ENCODE assay signal across 8 cellular contexts in the genomic region with DNA sequence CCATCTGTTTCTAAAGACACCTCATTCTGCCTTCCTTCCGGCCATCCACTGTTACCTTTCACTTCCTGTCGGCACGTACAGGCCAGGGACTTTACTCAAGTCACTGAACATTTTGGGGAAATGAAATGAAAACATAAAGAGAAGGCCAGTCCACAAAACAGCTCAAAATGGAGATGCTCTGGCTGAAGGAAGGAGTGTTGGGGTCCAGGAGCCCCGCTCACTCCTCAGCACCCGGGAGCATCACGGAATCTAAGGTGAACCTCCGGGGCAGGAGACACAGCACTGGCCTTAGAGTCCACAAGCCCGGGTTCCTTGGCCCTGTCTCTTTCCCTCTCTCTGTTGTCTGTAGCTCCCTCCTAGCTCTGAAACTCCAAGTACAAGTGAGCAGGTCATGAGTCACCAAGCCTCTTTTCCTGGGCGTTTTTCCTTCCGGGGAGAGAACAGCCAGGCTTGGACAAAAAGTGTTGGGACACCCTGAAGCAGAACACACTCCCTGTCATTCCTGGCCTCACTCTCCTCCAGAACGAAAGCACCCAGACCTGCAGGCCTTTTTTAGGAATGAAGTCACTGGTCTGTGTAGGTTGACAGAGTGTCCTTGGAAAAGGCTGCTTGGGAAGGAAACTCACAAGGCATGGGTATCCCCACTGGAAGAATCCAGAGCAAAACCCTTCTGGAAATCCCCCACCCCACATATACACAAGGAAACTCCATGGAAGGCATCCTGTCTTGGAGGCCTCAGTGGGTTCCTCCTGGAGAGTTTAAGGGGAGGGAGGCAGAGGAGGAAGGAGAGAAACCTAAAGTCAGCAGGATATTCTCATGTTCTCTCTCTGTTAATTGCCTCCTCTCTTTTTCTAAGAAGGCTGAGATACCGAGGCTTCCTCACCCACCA.
A peak's percentile ranks its signal among the peaks of the same experiment; 100 is the strongest.
DNase-seq lines count a peak whose midpoint lies in the region; ATAC-seq and TF ChIP-seq lines count a peak whose summit lies in the region.

No MANE protein-coding gene starts in this region.

- H3K9me3 ChIP-seq in Caco-2 = no peaks in the 10 kb centered on the region

- TF ChIP-seq CTCF in Caco-2 (IDR thresholded peaks at IDR 0.05; ENCODE audit: insufficient read depth in 1 of 2, low read depth in 1 of 2, low read length in 1 of 2, severe bottlenecking in 1 of 2, unreplicated experiment in 1 of 2) (no peak), foreskin fibroblast (IDR thresholded peaks at IDR 0.05; ENCODE audit: low read depth, low read length) (no peak), progenitor cell of endocrine pancreas (IDR thresholded peaks at IDR 0.05; ENCODE audit: unreplicated experiment) (no peak), CD14-positive monocyte (IDR thresholded peaks at IDR 0.05) (no peak)

- peak; percentile 43 for ATAC-seq in SK-N-SH treated with all-trans-retinoic acid at 6 μM for 48 hours
- no peak for ATAC-seq in activated CD4-positive, alpha-beta T cell treated with anti-CD3 and anti-CD28 coated beads for 36 hours
- ATAC-seq in activated T-cell treated with anti-CD3 and anti-CD28 coated beads, Interleukin-2, amount 50 U/mL, for 72 hours (replicated peaks in 1 of 2) = no peak

- DNase-seq in Caco-2 = no peak
- peak; percentile 91 to 96 for DNase-seq in foreskin fibroblast
- no peak for DNase-seq in progenitor cell of endocrine pancreas (ENCODE audit: low spot score, unreplicated experiment)
- no peak for DNase-seq in CD14-positive monocyte (ENCODE audit: low spot score)
- DNase-seq in activated CD4-positive, alpha-beta T cell treated with anti-CD3 and anti-CD28 coated beads for 36 hours = no peak
- no peak for DNase-seq in mesenteric fat pad (ENCODE audit: low spot score)
- DNase-seq in activated T-cell treated with anti-CD3 and anti-CD28 coated beads, Interleukin-2, amount 50 U/mL, for 72 hours = no peak

- intact Hi-C loops in Caco-2 (cut with micrococcal nuclease; ENCODE audit: unreplicated experiment) (no loop called here), CD14-positive monocyte (cut with micrococcal nuclease) (no loop called here)
- intact Hi-C loops in activated CD4-positive, alpha-beta T cell treated with anti-CD3 and anti-CD28 coated beads for 36 hours (cut with DNase I, micrococcal nuclease) = no loop called here

- BruUV-seq in Caco-2 (replicated peaks; lab: Mats Ljungman, UMichigan) = no TSS peak

- H3K4me3 ChIP-seq in Caco-2 (ENCODE audit: low read depth, low read length) = no peak overlapping the region
- no peak overlapping the region for H3K4me3 ChIP-seq in foreskin fibroblast (ENCODE audit: low read depth in 1 of 2, low read length in 2 of 2)

- H3K4me3 Mint-ChIP-seq in Caco-2 (ENCODE audit: unreplicated experiment) (no peak overlapping the region), progenitor cell of endocrine pancreas (ENCODE audit: low read depth) (no peak overlapping the region), CD14-positive monocyte (no peak overlapping the region)
- H3K4me3 Mint-ChIP-seq in activated CD4-positive, alpha-beta T cell treated with anti-CD3 and anti-CD28 coated beads for 36 hours = no peak overlapping the region
- no peak overlapping the region for H3K4me3 Mint-ChIP-seq in activated T-cell treated with anti-CD3 and anti-CD28 coated beads, Interleukin-2, amount 50 U/mL, for 72 hours

- peaks cover 6% of the 10 kb centered on the region; the same call in 1 of the 2 replicates for H3K4me1 ChIP-seq in Caco-2

- H3K36me3 Mint-ChIP-seq in Caco-2 (ENCODE audit: insufficient read depth, unreplicated experiment) (no peaks in the 10 kb centered on the region), progenitor cell of endocrine pancreas (ENCODE audit: insufficient read depth) (no peaks in the 10 kb centered on the region), CD14-positive monocyte (peaks cover 0 to 12% of the 10 kb centered on the region in 2 donors)
- peaks cover 2% of the 10 kb centered on the region for H3K36me3 Mint-ChIP-seq in activated CD4-positive, alpha-beta T cell treated with anti-CD3 and anti-CD28 coated beads for 36 hours (ENCODE audit: low read depth)
- H3K36me3 Mint-ChIP-seq in activated T-cell treated with anti-CD3 and anti-CD28 coated beads, Interleukin-2, amount 50 U/mL, for 72 hours (ENCODE audit: insufficient read depth in 2 of 2) = no peaks in the 10 kb centered on the region

- no peaks in the 10 kb centered on the region for H3K36me3 ChIP-seq in Caco-2 (ENCODE audit: control insufficient read depth, insufficient read depth, low read length)

- H3K27me3 Mint-ChIP-seq in Caco-2 (ENCODE audit: insufficient read depth, unreplicated experiment) (no peaks in the 10 kb centered on the region), progenitor cell of endocrine pancreas (no peaks in the 10 kb centered on the region), CD14-positive monocyte (ENCODE audit: low read depth in 3 of 3) (peaks cover 0 to 3% (median 1%) of the 10 kb centered on the region in 3 donors)
- no peaks in the 10 kb centered on the region for H3K27me3 Mint-ChIP-seq in activated CD4-positive, alpha-beta T cell treated with anti-CD3 and anti-CD28 coated beads for 36 hours
- no peaks in the 10 kb centered on the region for H3K27me3 Mint-ChIP-seq in activated T-cell treated with anti-CD3 and anti-CD28 coated beads, Interleukin-2, amount 50 U/mL, for 72 hours (ENCODE audit: low read depth)

- no peaks in the 10 kb centered on the region for H3K27me3 ChIP-seq in Caco-2 (replicated peaks; ENCODE audit: control insufficient read depth, insufficient read depth, low read length)

- H3K9me3 Mint-ChIP-seq in Caco-2 (ENCODE audit: unreplicated experiment) (peaks cover 17% of the 10 kb centered on the region), progenitor cell of endocrine pancreas (ENCODE audit: low read depth) (peaks cover 6% of the 10 kb centered on the region), CD14-positive monocyte (no peaks in the 10 kb centered on the region)
- H3K9me3 Mint-ChIP-seq in activated CD4-positive, alpha-beta T cell treated with anti-CD3 and anti-CD28 coated beads for 36 hours (ENCODE audit: low read depth) = no peaks in the 10 kb centered on the region
- no peaks in the 10 kb centered on the region for H3K9me3 Mint-ChIP-seq in activated T-cell treated with anti-CD3 and anti-CD28 coated beads, Interleukin-2, amount 50 U/mL, for 72 hours

- H3K4me1 Mint-ChIP-seq in Caco-2 (ENCODE audit: low read depth, unreplicated experiment) (peaks cover 15% of the 10 kb centered on the region), progenitor cell of endocrine pancreas (ENCODE audit: low read depth) (peaks cover 18% of the 10 kb centered on the region), CD14-positive monocyte (peaks cover 25% of the 10 kb centered on the region)
- H3K4me1 Mint-ChIP-seq in activated CD4-positive, alpha-beta T cell treated with anti-CD3 and anti-CD28 coated beads for 36 hours = peaks cover 5% of the 10 kb centered on the region
- no peaks in the 10 kb centered on the region for H3K4me1 Mint-ChIP-seq in activated T-cell treated with anti-CD3 and anti-CD28 coated beads, Interleukin-2, amount 50 U/mL, for 72 hours (ENCODE audit: low read depth)

- CTCF ChIA-PET in Caco-2 (lab: Charles Lee) = no interaction called here
- CTCF ChIA-PET in activated CD4-positive, alpha-beta T cell treated with anti-CD3 and anti-CD28 coated beads for 36 hours (lab: Charles Lee) = no interaction called here

- POLR2A ChIA-PET in Caco-2 (lab: Charles Lee) = no interaction called here
- POLR2A ChIA-PET in activated CD4-positive, alpha-beta T cell treated with anti-CD3 and anti-CD28 coated beads for 36 hours (lab: Charles Lee) = interaction anchor here (0.5 kb wide), 1 partner anchor 9 kb away, joined by 8 read pairs; no protein-coding TSS in a partner anchor

- H3K27ac Mint-ChIP-seq in Caco-2 (ENCODE audit: unreplicated experiment) (peak overlapping the region; percentile 48), progenitor cell of endocrine pancreas (peak overlapping the region; percentile 65), CD14-positive monocyte (peak overlapping the region in 1 of 7 donors; percentile 63)
- no peak overlapping the region for H3K27ac Mint-ChIP-seq in activated CD4-positive, alpha-beta T cell treated with anti-CD3 and anti-CD28 coated beads for 36 hours
- H3K27ac Mint-ChIP-seq in activated T-cell treated with anti-CD3 and anti-CD28 coated beads, Interleukin-2, amount 50 U/mL, for 72 hours = no peak overlapping the region

TF ChIP-seq in SK-N-SH treated with all-trans-retinoic acid at 6 μM for 48 hours, 23 proteins besides CTCF, POLR2A, EP300 and RAD21 (continues in another document):
- TF ChIP-seq POU6F1 (CRISPR knock-in tag; IDR thresholded peaks at IDR 0.05; ENCODE audit: borderline replicate concordance, low read depth) (no peak), BACH2 (CRISPR knock-in tag; IDR thresholded peaks at IDR 0.05; ENCODE audit: borderline replicate concordance) (no peak), ZC3H10 (CRISPR knock-in tag; IDR thresholded peaks at IDR 0.05) (peak; percentile 40; the same call in 1 of the 2 replicates), CREB5 (CRISPR knock-in tag; IDR thresholded peaks at IDR 0.05; ENCODE audit: low read depth) (no peak)

Comparison
In these comparisons a context has a peak if more than half of its experiments do, and no peak if none do; other contexts are left out.
1. DNase-seq: peak in foreskin fibroblast (2 of 2); none in Caco-2 (0 of 2), progenitor cell of endocrine pancreas (single experiment), CD14-positive monocyte (single experiment), activated CD4-positive, alpha-beta T cell treated with anti-CD3 and anti-CD28 coated beads for 36 hours (single experiment), mesenteric fat pad (single experiment) and activated T-cell treated with anti-CD3 and anti-CD28 coated beads, Interleukin-2, amount 50 U/mL, for 72 hours (0 of 2).
2. H3K27ac Mint-ChIP-seq: peak in Caco-2 (single experiment) and progenitor cell of endocrine pancreas (single experiment); none in activated CD4-positive, alpha-beta T cell treated with anti-CD3 and anti-CD28 coated beads for 36 hours (single experiment) and activated T-cell treated with anti-CD3 and anti-CD28 coated beads, Interleukin-2, amount 50 U/mL, for 72 hours (single experiment).